Comparison of ENCODE assay signal across 17 cellular contexts in the genomic region with DNA sequence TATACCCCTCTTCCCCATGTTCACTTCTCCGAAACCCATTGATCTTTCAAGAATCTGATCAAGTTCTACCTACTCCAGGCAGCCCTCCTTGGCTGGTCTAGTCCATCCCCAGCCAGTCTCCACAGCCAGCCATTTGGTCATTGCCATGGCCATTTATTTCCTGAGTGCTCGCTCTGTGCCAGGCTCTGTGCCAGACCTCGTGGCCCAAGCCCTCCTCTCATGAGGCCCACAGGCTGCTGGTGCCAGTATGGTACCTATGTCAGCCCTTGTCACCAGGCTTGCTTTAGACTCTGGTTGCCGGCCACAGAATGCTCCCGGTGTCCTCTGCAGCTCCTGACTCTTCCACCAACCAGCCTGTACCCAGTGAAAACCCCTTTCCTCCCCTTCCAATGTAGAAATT.
"Had no signal": no experiment of that assay in that cellular context is flagged by ENCODE, and none has a peak within 500 bp of the region (broad histone marks: within the 10 kb centered on the region; RNA-seq: fewer than 3 reads in every experiment).

No MANE protein-coding gene starts in this region.

- H3K9me3 Mint-ChIP-seq: dendritic cell treated with granulocyte-macrophage colony-stimulating factor and Interleukin-4, amounts not matched to agents 40 ng/mL and 50 ng/mL, for 4 days; stimulated activated memory B cell treated with anti-CD40 and anti-IgM and Interleukin-4, amounts not matched to agents 10 μg/mL and 1 μg/mL and 100 μg/mL, for 72 hours; stimulated activated naive CD8-positive, alpha-beta T cell treated with anti-CD3 and anti-CD28 coated beads, Interleukin-15, Interleukin-2, amounts not matched to agents 100 ng/mL and 50 ng/mL, for 24 hours had no signal

- H3K36me3 Mint-ChIP-seq: stimulated activated memory B cell treated with anti-CD40 and anti-IgM and Interleukin-4, amounts not matched to agents 10 μg/mL and 1 μg/mL and 100 μg/mL, for 72 hours had no signal

- H3K4me1 Mint-ChIP-seq: immature natural killer cell had no signal

- H3K4me3 Mint-ChIP-seq: dendritic cell treated with granulocyte-macrophage colony-stimulating factor and Interleukin-4, amounts not matched to agents 40 ng/mL and 50 ng/mL, for 4 days; immature natural killer cell; stimulated activated memory B cell treated with anti-CD40 and anti-IgM and Interleukin-4, amounts not matched to agents 10 μg/mL and 1 μg/mL and 100 μg/mL, for 72 hours; stimulated activated naive CD8-positive, alpha-beta T cell treated with anti-CD3 and anti-CD28 coated beads, Interleukin-15, Interleukin-2, amounts not matched to agents 100 ng/mL and 50 ng/mL, for 24 hours had no signal

- ATAC-seq: gastroesophageal sphincter; left lung; mucosa of descending colon; naive thymus-derived CD8-positive, alpha-beta T cell; psoas muscle; sciatic nerve; stimulated activated memory B cell treated with anti-CD40 and anti-IgM and Interleukin-4, amounts not matched to agents 10 μg/mL and 1 μg/mL and 100 μg/mL, for 72 hours had no signal

- DNase-seq: esophagus squamous epithelium; foreskin fibroblast; immature natural killer cell; left lung; mucosa of descending colon; naive thymus-derived CD8-positive, alpha-beta T cell; occipital lobe; psoas muscle; spleen; stimulated activated CD4-positive, alpha-beta T cell treated with anti-CD3 and anti-CD28 coated beads, Interleukin-15, amount 100 ng/mL, for 24 hours; stimulated activated CD4-positive, alpha-beta T cell treated with anti-CD3 and anti-CD28 coated beads, Interleukin-1b, Interleukin-23, amount 100 ng/mL, for 48 hours; stimulated activated CD4-positive, alpha-beta T cell treated with anti-CD3 and anti-CD28 coated beads, Interleukin-4, amount 100 ng/mL, for 24 hours had no signal

- H3K27ac Mint-ChIP-seq: dendritic cell treated with granulocyte-macrophage colony-stimulating factor and Interleukin-4, amounts not matched to agents 40 ng/mL and 50 ng/mL, for 4 days; immature natural killer cell; stimulated activated memory B cell treated with anti-CD40 and anti-IgM and Interleukin-4, amounts not matched to agents 10 μg/mL and 1 μg/mL and 100 μg/mL, for 72 hours; stimulated activated naive CD8-positive, alpha-beta T cell treated with anti-CD3 and anti-CD28 coated beads, Interleukin-15, Interleukin-2, amounts not matched to agents 100 ng/mL and 50 ng/mL, for 24 hours had no signal
